Comparison of ENCODE assay signal across 16 cellular contexts in the genomic region with DNA sequence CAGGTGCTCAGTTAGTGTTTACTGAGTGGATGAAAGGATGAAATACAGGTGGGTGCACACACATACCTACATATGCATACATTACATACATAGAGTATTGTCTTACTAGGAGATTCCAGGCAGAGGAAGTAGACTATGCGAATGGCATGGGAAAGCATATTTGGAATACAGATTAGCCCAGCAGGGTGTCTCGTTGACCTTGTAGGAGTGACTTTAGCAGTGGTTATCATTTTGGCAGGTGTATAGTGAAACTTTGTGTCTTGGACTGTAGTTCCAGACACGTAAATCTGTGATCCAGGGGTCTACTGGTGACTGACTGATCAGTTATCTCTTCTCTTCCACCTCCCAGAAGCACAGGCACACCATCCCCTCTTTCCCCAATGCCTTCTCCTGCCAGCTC.
DNase-seq lines count a peak whose midpoint lies in the region; ATAC-seq and TF ChIP-seq lines count a peak whose summit lies in the region.
"Had no signal": no experiment of that assay in that cellular context is flagged by ENCODE, and none has a peak within 500 bp of the region (broad histone marks: within the 10 kb centered on the region; RNA-seq: fewer than 3 reads in every experiment).

No MANE protein-coding gene starts in this region.

- DNase-seq in Right ventricle myocardium inferior (ENCODE audit: missing footprints) (no peak), cardiac septum (ENCODE audit: low spot score) (no peak), cardiac muscle cell (ENCODE audit: low read depth in 1 of 2, low spot score in 1 of 2) (no peak), right atrium auricular region (ENCODE audit: low spot score) (no peak), HK-2 (ENCODE audit: unreplicated experiment) (no peak), SHP77 (lab: John Stamatoyannopoulos, UW) (no peak)
- DNase-seq in stimulated activated CD4-positive, alpha-beta T cell treated with anti-CD3 and anti-CD28 coated beads, Interleukin-4, amount 100 ng/mL, for 24 hours: no peak
- DNase-seq: 8988T, AML-193, DMS53, GF-D8, HCEC 1CT, HFFc6, IMR-90 had no signal

- H3K27ac ChIP-seq in cardiac muscle cell (peak overlapping the region; percentile 71), right atrium auricular region (peak overlapping the region; percentile 44 to 77)
- H3K27ac ChIP-seq: BLaER1 had no signal

- ATAC-seq in Right ventricle myocardium inferior (peak; percentile 14), HG03565 (IDR thresholded peaks at IDR 0.05; ENCODE audit: unreplicated experiment) (no peak)

- intact Hi-C loops in Right ventricle myocardium inferior (cut with DNase I) (no loop called here), cardiac septum (cut with DNase I) (no loop called here)

- H3K36me3 ChIP-seq in cardiac muscle cell: peaks cover 26% of the 10 kb centered on the region
- peaks cover 81% of the 10 kb centered on the region for H3K36me3 ChIP-seq in right atrium auricular region

- H3K27me3 ChIP-seq in cardiac muscle cell (no peaks in the 10 kb centered on the region), right atrium auricular region (no peaks in the 10 kb centered on the region)
- H3K27me3 ChIP-seq: BLaER1 had no signal

- no peak for TF ChIP-seq CTCF in cardiac muscle cell (IDR thresholded peaks at IDR 0.05; ENCODE audit: low read depth, low read length)
- TF ChIP-seq CTCF in right atrium auricular region (IDR thresholded peaks at IDR 0.05): no peak

- H3K4me1 ChIP-seq in cardiac muscle cell (ENCODE audit: low read depth) (peaks cover 34% of the 10 kb centered on the region), right atrium auricular region (peaks cover 0 to 9% of the 10 kb centered on the region in 2 donors)
- H3K4me1 ChIP-seq: BLaER1 had no signal

- no peak overlapping the region for H3K4me3 ChIP-seq in cardiac muscle cell
- no peak overlapping the region for H3K4me3 ChIP-seq in right atrium auricular region
- H3K4me3 ChIP-seq: BLaER1 had no signal

- H3K9me3 ChIP-seq in cardiac muscle cell (ENCODE audit: low read depth) (no peaks in the 10 kb centered on the region), right atrium auricular region (no peaks in the 10 kb centered on the region)
- H3K9me3 ChIP-seq: BLaER1 had no signal
